Comparison of ENCODE assay signal across 8 cellular contexts in the genomic region with DNA sequence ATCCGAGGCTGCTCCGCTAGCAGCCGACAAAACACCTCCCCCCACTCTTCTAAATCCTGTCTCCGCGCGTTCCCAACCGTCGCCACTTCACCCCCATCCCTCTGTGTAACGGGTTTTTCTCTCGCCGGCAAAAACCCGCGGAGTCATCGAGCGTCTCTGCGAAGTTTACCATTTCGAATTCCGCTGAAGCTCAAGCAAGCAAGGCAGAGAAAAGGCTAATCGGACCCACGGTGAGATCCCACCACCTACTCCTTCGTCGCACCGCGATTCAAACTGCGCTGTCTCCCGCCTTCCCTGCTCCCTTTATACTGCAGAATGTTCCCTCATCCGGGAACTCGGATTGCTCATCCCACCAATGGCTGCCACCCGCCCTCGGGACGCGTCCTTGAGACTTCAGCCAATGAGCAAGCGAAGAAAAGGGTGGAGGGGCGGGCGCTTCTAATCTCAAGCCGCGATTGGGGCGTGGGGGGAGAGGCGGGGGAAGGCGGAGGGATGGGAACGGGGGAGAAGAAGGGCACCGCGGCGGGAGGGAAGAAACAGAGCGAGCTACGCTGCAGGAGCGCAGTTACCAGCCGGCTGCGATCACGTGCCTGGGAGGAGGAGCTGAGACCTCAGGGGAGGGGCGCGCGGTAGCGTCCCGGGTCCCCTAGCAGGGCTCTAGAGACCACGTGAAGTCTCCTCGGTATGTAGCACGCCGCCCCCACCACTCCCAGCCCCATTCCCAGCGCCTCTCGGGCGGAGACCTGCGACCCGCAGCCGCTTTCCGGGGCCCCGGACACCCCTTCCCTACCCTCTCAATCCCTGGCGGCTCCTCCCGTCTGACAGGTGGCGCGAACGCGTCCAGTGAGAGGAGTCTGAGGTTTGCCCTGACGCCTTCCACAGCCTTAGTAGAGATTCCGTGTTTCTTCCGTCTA. TPM values are rescaled to one million over a fixed set of nuclear protein-coding genes. Genes with fewer than 3 reads are reported as not detected.
DNase-seq lines count a peak whose midpoint lies in the region; ATAC-seq and TF ChIP-seq lines count a peak whose summit lies in the region.

A gene (minus strand): TSS at position 277 of the 914 bp plus-strand sequence. CDS start 105 bp downstream, at position 172.

- POLR2A ChIA-PET in activated naive CD8-positive, alpha-beta T cell treated with anti-CD3 and anti-CD28 coated beads, Interleukin-2, amount 10 ng/mL, durations not matched to agents 7 days and 5 days (lab: Charles Lee), result interaction anchor here (0.6 to 2.4 kb wide), 11 partner anchors 10 to 1681 kb away, joined by 3 to 11 read pairs (median 4); a partner anchor contains a TSS

- DNase-seq in GM12864 (ENCODE audit: low read depth), result peak; percentile 94
- peak; percentile 91 for DNase-seq in NCI-H1105 treated with DMSO at 0.1 percent for 48 hours (lab: John Stamatoyannopoulos, UW)
- peak; percentile 98 for DNase-seq in SKM-1 treated with dmso at 0.1 percent for 144 hours (lab: John Stamatoyannopoulos, UW; ENCODE audit: unreplicated experiment)
- DNase-seq in activated naive CD8-positive, alpha-beta T cell treated with anti-CD3 and anti-CD28 coated beads, Interleukin-2, amount 10 ng/mL, durations not matched to agents 7 days and 5 days, result peak; percentile 90
- peak; percentile 95 to 100 (median 99) for DNase-seq in head of caudate nucleus
- peak; percentile 99 for DNase-seq in osteocyte (ENCODE audit: extremely low spot score, unreplicated experiment)

- peak within 1 kb of the TSS; percentile 77 for H3K4me3 ChIP-seq in GM12864 (ENCODE audit: low read depth, low read length)
- H3K4me3 ChIP-seq in thymus (ENCODE audit: low read length), result peak within 1 kb of the TSS; percentile 94

- H3K36me3 Mint-ChIP-seq in activated naive CD8-positive, alpha-beta T cell treated with anti-CD3 and anti-CD28 coated beads, Interleukin-2, amount 10 ng/mL, durations not matched to agents 7 days and 5 days, result peaks cover 20% of the 10 kb centered on the region
- peaks cover 7% of the 10 kb centered on the region for H3K36me3 Mint-ChIP-seq in osteocyte (ENCODE audit: unreplicated experiment)

- peaks cover 15% of the 10 kb centered on the region for H3K4me1 ChIP-seq in thymus (ENCODE audit: control insufficient read depth, insufficient read depth, low read length)

- ATAC-seq in HG02678 (IDR thresholded peaks at IDR 0.05; ENCODE audit: unreplicated experiment), result peak; percentile 62
- peak; percentile 68 for ATAC-seq in activated naive CD8-positive, alpha-beta T cell treated with anti-CD3 and anti-CD28 coated beads, Interleukin-2, amount 10 ng/mL, durations not matched to agents 7 days and 5 days (ENCODE audit: low read depth)

- no peaks in the 10 kb centered on the region for H3K36me3 ChIP-seq in thymus (ENCODE audit: control insufficient read depth, insufficient read depth)

- H3K27me3 Mint-ChIP-seq in activated naive CD8-positive, alpha-beta T cell treated with anti-CD3 and anti-CD28 coated beads, Interleukin-2, amount 10 ng/mL, durations not matched to agents 7 days and 5 days, result no peaks in the 10 kb centered on the region
- H3K27me3 Mint-ChIP-seq in osteocyte (ENCODE audit: unreplicated experiment), result no peaks in the 10 kb centered on the region

- WGBS in thymus, result under 1% methylated on average over 76 of the region's 76 CpGs

- TF ChIP-seq CTCF in GM12864 (IDR thresholded peaks at IDR 0.05; ENCODE audit: low read depth, low read length, missing control alignments) (no peak), osteocyte (IDR thresholded peaks at IDR 0.05) (no peak)

- intact Hi-C loops in head of caudate nucleus (cut with DNase I), result no loop called here

- no peaks in the 10 kb centered on the region for H3K9me3 ChIP-seq in thymus (ENCODE audit: control insufficient read depth)

- H3K4me1 Mint-ChIP-seq in activated naive CD8-positive, alpha-beta T cell treated with anti-CD3 and anti-CD28 coated beads, Interleukin-2, amount 10 ng/mL, durations not matched to agents 7 days and 5 days, result peaks cover 26% of the 10 kb centered on the region
- H3K4me1 Mint-ChIP-seq in osteocyte (ENCODE audit: unreplicated experiment), result peaks cover 22% of the 10 kb centered on the region

- H3K27ac ChIP-seq in thymus (ENCODE audit: low read depth), result peak within 1 kb of the TSS; percentile 96

- no peak within 1 kb of the TSS for H3K4me3 Mint-ChIP-seq in activated naive CD8-positive, alpha-beta T cell treated with anti-CD3 and anti-CD28 coated beads, Interleukin-2, amount 10 ng/mL, durations not matched to agents 7 days and 5 days
- no peak within 1 kb of the TSS for H3K4me3 Mint-ChIP-seq in osteocyte (ENCODE audit: unreplicated experiment)

- H3K27me3 ChIP-seq in thymus (ENCODE audit: control insufficient read depth, insufficient read depth), result no peaks in the 10 kb centered on the region

- H3K9me3 Mint-ChIP-seq in activated naive CD8-positive, alpha-beta T cell treated with anti-CD3 and anti-CD28 coated beads, Interleukin-2, amount 10 ng/mL, durations not matched to agents 7 days and 5 days, result no peaks in the 10 kb centered on the region
- no peaks in the 10 kb centered on the region for H3K9me3 Mint-ChIP-seq in osteocyte (ENCODE audit: unreplicated experiment)

- H3K27ac Mint-ChIP-seq in activated naive CD8-positive, alpha-beta T cell treated with anti-CD3 and anti-CD28 coated beads, Interleukin-2, amount 10 ng/mL, durations not matched to agents 7 days and 5 days, result no peak within 1 kb of the TSS
- H3K27ac Mint-ChIP-seq in osteocyte (ENCODE audit: unreplicated experiment), result no peak within 1 kb of the TSS

RNA-seq across cellular contexts. Expression of the gene that starts here (rescaled TPM):
- total RNA-seq in activated naive CD8-positive, alpha-beta T cell treated with anti-CD3 and anti-CD28 coated beads, Interleukin-2, amount 10 ng/mL, durations not matched to agents 7 days and 5 days, result 100 to 1,000 TPM; 399 to 400 TPM
- total RNA-seq in osteocyte, result 192 and 198 TPM in 2 replicates
- 263 TPM for polyA plus RNA-seq in thymus

Comparison
In these comparisons a context has a peak if more than half of its experiments do, and no peak if none do; other contexts are left out.
1. Peak in every context shown above with its lines: DNase-seq, ATAC-seq, H3K4me3 ChIP-seq and H3K27ac ChIP-seq.